In genomic region chr2:220665108-220665471, GRCh38 we compare ENCODE assay signal across 24 cellular contexts.
DNase-seq lines count a peak whose midpoint lies in the region.
"Had no signal": no experiment of that assay in that cellular context is flagged by ENCODE, and none has a peak within 500 bp of the region (broad histone marks: within the 10 kb centered on the region; RNA-seq: fewer than 3 reads in every experiment).

No MANE protein-coding gene starts in this region.

- H3K4ac ChIP-seq in mesenchymal stem cell (ENCODE audit: low read depth in 1 of 2, low read length in 2 of 2), result no peak overlapping the region

- H2BK12ac ChIP-seq in mesenchymal stem cell (ENCODE audit: low read length in 2 of 2), result no peak overlapping the region

- H3K36me3 ChIP-seq in mesenchymal stem cell (ENCODE audit: control insufficient read depth in 1 of 2, insufficient read depth in 2 of 2, low read depth in 1 of 2, low read length in 2 of 2), result no peaks in the 10 kb centered on the region
- H3K36me3 ChIP-seq: ovary, stomach, tibial artery had no signal

- no CpG with 5 or more reads among the region's 3 CpGs for WGBS in mesenchymal stem cell

- no peak overlapping the region for H3K4me3 ChIP-seq in mesenchymal stem cell (ENCODE audit: insufficient read depth in 1 of 2, low read depth in 1 of 2, low read length in 2 of 2)
- H3K4me3 ChIP-seq: ovary, stomach, tibial artery had no signal

- H3K27ac ChIP-seq in mesenchymal stem cell (ENCODE audit: low read length, poor library complexity, severe bottlenecking), result no peak overlapping the region
- H3K27ac ChIP-seq: ovary, stomach, tibial artery had no signal

- no peaks in the 10 kb centered on the region for H3K4me1 ChIP-seq in mesenchymal stem cell (ENCODE audit: control insufficient read depth, insufficient read depth, low read depth, low read length)
- H3K4me1 ChIP-seq: stomach, tibial artery had no signal

- no peak overlapping the region for H4K8ac ChIP-seq in mesenchymal stem cell (ENCODE audit: low read length)

- H2BK120ac ChIP-seq in mesenchymal stem cell (ENCODE audit: low read depth, low read length), result no peak overlapping the region

- H2AFZ ChIP-seq in mesenchymal stem cell (ENCODE audit: low read depth, low read length), result no peak overlapping the region

- no peak overlapping the region for H3K23ac ChIP-seq in mesenchymal stem cell (ENCODE audit: low read length in 2 of 2)

- H3K18ac ChIP-seq in mesenchymal stem cell (ENCODE audit: low read depth in 1 of 2, low read length in 2 of 2), result no peak overlapping the region

- H4K91ac ChIP-seq in mesenchymal stem cell (ENCODE audit: low read length), result no peak overlapping the region

- no peak overlapping the region for H3K14ac ChIP-seq in mesenchymal stem cell (ENCODE audit: low read length in 2 of 2)

- DNase-seq in NCI-H345 (lab: John Stamatoyannopoulos, UW) (peak; percentile 56), NCI-H345 treated with DMSO at 0.1 percent for 48 hours (lab: John Stamatoyannopoulos, UW; ENCODE audit: unreplicated experiment) (no peak), NCI-H1436 treated with DMSO at 0.1 percent for 48 hours (lab: John Stamatoyannopoulos, UW) (peak; percentile 96), NCI-H69 (lab: John Stamatoyannopoulos, UW) (peak; percentile 86), mesenchymal stem cell (no peak), pons (ENCODE audit: low spot score) (no peak), T-helper 2 cell (no peak), T1000 (lab: John Stamatoyannopoulos, UW) (no peak)
- DNase-seq: ACHN; activated CD4-positive, alpha-beta memory T cell treated with anti-CD3 and anti-CD28 coated beads for 36 hours; activated CD4-positive, alpha-beta T cell treated with anti-CD3 and anti-CD28 coated beads for 1 hour; activated CD8-positive, alpha-beta memory T cell treated with anti-CD3 and anti-CD28 coated beads, Interleukin-2, amount 50 U/mL, for 4 hours; activated naive CD4-positive, alpha-beta T cell; activated naive CD8-positive, alpha-beta T cell treated with anti-CD3 and anti-CD28 coated beads, Interleukin-2, amount 50 U/mL, for 24 hours; caudate nucleus; CD4-positive, alpha-beta memory T cell; effector memory CD8-positive, alpha-beta T cell; glutamatergic neuron; NCI-H446 treated with DMSO at 0.1 percent for 48 hours; NK-92 treated with Interleukin-12 subunit alpha and Interleukin-12 subunit beta, amount 100 ng/mL, for 24 hours; ovary; stimulated activated CD8-positive, alpha-beta memory T cell treated with anti-CD3 and anti-CD28 coated beads, Interleukin-4, amount 100 ng/mL, for 48 hours; stomach had no signal

- H3K4me2 ChIP-seq in mesenchymal stem cell (ENCODE audit: low read length, poor library complexity, severe bottlenecking), result no peak overlapping the region

- no peaks in the 10 kb centered on the region for H3K27me3 ChIP-seq in mesenchymal stem cell (ENCODE audit: control insufficient read depth in 1 of 2, insufficient read depth in 1 of 2, low read length in 2 of 2)
- H3K27me3 ChIP-seq: ovary, stomach, tibial artery had no signal

- H2BK15ac ChIP-seq in mesenchymal stem cell (ENCODE audit: low read depth, poor library complexity, severe bottlenecking), result no peak overlapping the region

- no peak overlapping the region for H2AK5ac ChIP-seq in mesenchymal stem cell (ENCODE audit: low read length, severe bottlenecking)

- H3K79me1 ChIP-seq in mesenchymal stem cell (replicated peaks; ENCODE audit: low read length, poor library complexity, severe bottlenecking), result no peaks in the 10 kb centered on the region

- no peak overlapping the region for H2BK5ac ChIP-seq in mesenchymal stem cell (ENCODE audit: low read depth, low read length, poor library complexity, severe bottlenecking)

- H3K9ac ChIP-seq in mesenchymal stem cell (ENCODE audit: low read length), result peak overlapping the region; percentile 25

- H3K9me3 ChIP-seq in mesenchymal stem cell (ENCODE audit: control insufficient read depth, low read length), result no peaks in the 10 kb centered on the region
- H3K9me3 ChIP-seq: ovary, tibial artery had no signal

Comparison
In these comparisons a context has a peak if more than half of its experiments do, and no peak if none do; other contexts are left out.
1. DNase-seq: peak in NCI-H345 (single experiment), NCI-H1436 treated with DMSO at 0.1 percent for 48 hours (single experiment) and NCI-H69 (single experiment); none in NCI-H345 treated with DMSO at 0.1 percent for 48 hours (single experiment), mesenchymal stem cell (single experiment), pons (single experiment), T-helper 2 cell (0 of 5) and T1000 (single experiment).